ENCODE assay signal across 27 cellular contexts in genomic region chr3:45785626-45786150, GRCh38. TPM values are rescaled to one million over a fixed set of nuclear protein-coding genes. Genes with fewer than 3 reads are reported as not detected.
"Had no signal": no experiment of that assay in that cellular context is flagged by ENCODE, and none has a peak within 500 bp of the region (broad histone marks: within the 10 kb centered on the region; RNA-seq: fewer than 3 reads in every experiment).

No MANE protein-coding gene starts in this region.

- DNase-seq: activated CD4-positive, alpha-beta memory T cell treated with anti-CD3 and anti-CD28 coated beads, Interleukin-2, amount 10 ng/mL, durations not matched to agents 7 days and 5 days; activated CD4-positive, alpha-beta T cell treated with anti-CD3 and anti-CD28 coated beads for 36 hours; activated CD4-positive, alpha-beta T cell treated with anti-CD3 and anti-CD28 coated beads, Interleukin-2, amount 50 U/mL, for 1 hour; activated CD4-positive, CD25-positive, alpha-beta regulatory T cell; activated gamma-delta T cell treated with Interleukin-2 at 50 U/mL for 16 hours; activated naive CD4-positive, alpha-beta T cell treated with anti-CD3 and anti-CD28 coated beads, Interleukin-2, amount 10 ng/mL, durations not matched to agents 7 days and 5 days; activated naive CD8-positive, alpha-beta T cell treated with anti-CD3 and anti-CD28 coated beads for 36 hours; activated T-cell treated with anti-CD3 and anti-CD28 coated beads, Interleukin-2, amount 50 U/mL, for 72 hours; brain microvascular endothelial cell; MG63; NCI-H1105; NCI-H1436; NCI-H1694 treated with DMSO at 0.1 percent for 48 hours; NCI-H2029 treated with DMSO at 0.1 percent for 48 hours; NCI-H510A treated with DMSO at 0.1 percent for 48 hours; NCI-H69; NK-92 treated with Interleukin-12 subunit alpha and Interleukin-12 subunit beta, amount 100 ng/mL, for 24 hours; OCI-M1; RPMI8226; T-cell had no signal

- H3K36me3 ChIP-seq: brain microvascular endothelial cell, cardiac muscle cell, MG63 had no signal

- H3K27ac Mint-ChIP-seq: activated CD4-positive, alpha-beta memory T cell treated with anti-CD3 and anti-CD28 coated beads, Interleukin-2, amount 10 ng/mL, durations not matched to agents 7 days and 5 days; activated CD4-positive, alpha-beta T cell treated with anti-CD3 and anti-CD28 coated beads for 36 hours; activated naive CD4-positive, alpha-beta T cell treated with anti-CD3 and anti-CD28 coated beads, Interleukin-2, amount 10 ng/mL, durations not matched to agents 7 days and 5 days; activated naive CD8-positive, alpha-beta T cell treated with anti-CD3 and anti-CD28 coated beads for 36 hours; activated T-cell treated with anti-CD3 and anti-CD28 coated beads, Interleukin-2, amount 50 U/mL, for 72 hours; activated T-helper 2 cell treated with anti-CD3 and anti-CD28 coated beads, Interferon-gamma antibody, Interleukin-2, Interleukin-4, amounts not matched to agents 10 μg/mL and 5 μg/mL and 100 μg/mL, durations not matched to agents 14 hours and 24 hours and 36 hours; T-cell had no signal

- H3K27me3 ChIP-seq: brain microvascular endothelial cell, cardiac muscle cell, MG63 had no signal

- ATAC-seq: activated CD4-positive, alpha-beta T cell treated with anti-CD3 and anti-CD28 coated beads for 36 hours; activated T-cell treated with anti-CD3 and anti-CD28 coated beads, Interleukin-2, amount 50 U/mL, for 72 hours; Panc1; Right ventricle myocardium inferior; T-cell had no signal

- H3K27me3 Mint-ChIP-seq: activated naive CD8-positive, alpha-beta T cell treated with anti-CD3 and anti-CD28 coated beads for 36 hours had no signal

- H3K4me3 Mint-ChIP-seq: activated CD4-positive, alpha-beta memory T cell treated with anti-CD3 and anti-CD28 coated beads, Interleukin-2, amount 10 ng/mL, durations not matched to agents 7 days and 5 days; activated CD4-positive, alpha-beta T cell treated with anti-CD3 and anti-CD28 coated beads for 36 hours; activated naive CD4-positive, alpha-beta T cell treated with anti-CD3 and anti-CD28 coated beads, Interleukin-2, amount 10 ng/mL, durations not matched to agents 7 days and 5 days; activated naive CD8-positive, alpha-beta T cell treated with anti-CD3 and anti-CD28 coated beads for 36 hours; activated T-cell treated with anti-CD3 and anti-CD28 coated beads, Interleukin-2, amount 50 U/mL, for 72 hours; T-cell had no signal

- H3K4me3 ChIP-seq: cardiac muscle cell, MG63, SK-N-MC had no signal

- H3K4me1 Mint-ChIP-seq: activated CD4-positive, alpha-beta memory T cell treated with anti-CD3 and anti-CD28 coated beads, Interleukin-2, amount 10 ng/mL, durations not matched to agents 7 days and 5 days; activated CD4-positive, alpha-beta T cell treated with anti-CD3 and anti-CD28 coated beads for 36 hours; activated naive CD4-positive, alpha-beta T cell treated with anti-CD3 and anti-CD28 coated beads, Interleukin-2, amount 10 ng/mL, durations not matched to agents 7 days and 5 days; activated naive CD8-positive, alpha-beta T cell treated with anti-CD3 and anti-CD28 coated beads for 36 hours; T-cell had no signal

- H3K27ac ChIP-seq: brain microvascular endothelial cell, cardiac muscle cell, SK-N-MC, VCaP had no signal

RNA-seq across cellular contexts. Expression of gene SLC6A20, which starts 10.6 kb away (rescaled TPM):
- total RNA-seq: activated CD4-positive, alpha-beta memory T cell treated with anti-CD3 and anti-CD28 coated beads, Interleukin-2, amount 10 ng/mL, durations not matched to agents 7 days and 5 days; activated CD4-positive, alpha-beta T cell treated with anti-CD3 and anti-CD28 coated beads for 36 hours; activated naive CD8-positive, alpha-beta T cell treated with anti-CD3 and anti-CD28 coated beads for 36 hours; activated T-cell treated with anti-CD3 and anti-CD28 coated beads, Interleukin-2, amount 50 U/mL, for 72 hours; activated T-helper 2 cell treated with anti-CD3 and anti-CD28 coated beads, Interferon-gamma antibody, Interleukin-2, Interleukin-4, amounts not matched to agents 10 μg/mL and 5 μg/mL and 100 μg/mL, durations not matched to agents 14 hours and 24 hours and 36 hours; Right ventricle myocardium inferior; T-helper 2 cell treated with Interferon-gamma antibody and Interleukin-4, amounts not matched to agents 100 ng/mL and 5 ng/mL, for 36 hours had no signal
